ENCODE assay signal across 15 cellular contexts in the genomic region with DNA sequence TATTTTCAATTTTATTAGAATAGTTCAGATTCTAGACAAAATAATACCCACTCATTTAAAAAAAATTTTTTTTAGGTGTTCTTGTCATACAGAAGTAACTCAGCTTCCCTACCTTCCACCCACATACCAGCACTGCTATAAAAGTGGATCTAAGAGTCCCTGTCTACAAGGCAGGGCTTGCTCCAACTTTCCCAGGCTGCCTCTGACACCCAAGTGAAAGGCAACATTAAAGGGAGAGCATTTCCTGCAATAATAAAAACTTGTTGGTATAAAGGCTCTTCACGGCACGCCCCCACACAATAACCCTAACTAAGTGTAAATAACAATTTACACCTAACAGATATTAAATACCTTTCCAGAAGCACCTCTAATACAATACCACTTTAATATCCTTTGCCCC.
A peak's percentile ranks its signal among the peaks of the same experiment; 100 is the strongest.
DNase-seq lines count a peak whose midpoint lies in the region; ATAC-seq and TF ChIP-seq lines count a peak whose summit lies in the region.
"Had no signal": no experiment of that assay in that cellular context is flagged by ENCODE, and none has a peak within 500 bp of the region (broad histone marks: within the 10 kb centered on the region; RNA-seq: fewer than 3 reads in every experiment).

No MANE protein-coding gene starts in this region.

- no peaks in the 10 kb centered on the region for H3K27me3 ChIP-seq in DOHH2 (ENCODE audit: control insufficient read depth, low read length)
- no peaks in the 10 kb centered on the region for H3K27me3 ChIP-seq in mucosa of rectum (ENCODE audit: control insufficient read depth in 2 of 2, insufficient read depth in 2 of 2, low read length in 2 of 2)
- no peaks in the 10 kb centered on the region for H3K27me3 ChIP-seq in gastrocnemius medialis
- H3K27me3 ChIP-seq in sigmoid colon = no peaks in the 10 kb centered on the region

- H3K4me1 ChIP-seq in DOHH2 (ENCODE audit: control insufficient read depth, low read length) = peaks cover 88% of the 10 kb centered on the region
- peaks cover 13 to 18% of the 10 kb centered on the region in 2 donors for H3K4me1 ChIP-seq in mucosa of rectum (ENCODE audit: control insufficient read depth in 2 of 2, insufficient read depth in 2 of 2, low read length in 2 of 2)
- peaks cover 63 to 68% of the 10 kb centered on the region in 2 donors for H3K4me1 ChIP-seq in gastrocnemius medialis
- peaks cover 0 to 70% (median 36%) of the 10 kb centered on the region in 4 donors for H3K4me1 ChIP-seq in sigmoid colon

- TF ChIP-seq POLR2A in gastrocnemius medialis (IDR thresholded peaks at IDR 0.05) (no peak), sigmoid colon (IDR thresholded peaks at IDR 0.05) (no peak)

- intact Hi-C loops in gastrocnemius medialis (cut with DNase I; ENCODE audit: low total_unique reads) (loop anchor here (5.0 to 10.0 kb wide), 2 partner anchors 37 to 530 kb away; no protein-coding TSS in a partner anchor), sigmoid colon (cut with DNase I) (loop anchor here (5.0 kb wide), 1 partner anchor 62 kb away; no protein-coding TSS in a partner anchor), posterior vena cava (cut with DNase I) (loop anchor here in 1 of 2 donors (10.0 kb wide), 1 partner anchor 210 kb away; no protein-coding TSS in a partner anchor)

- H3K9me2 ChIP-seq in DOHH2 (replicated peaks; ENCODE audit: control insufficient read depth, low read length) = no peaks in the 10 kb centered on the region

- no peak for TF ChIP-seq CTCF in DOHH2 (IDR thresholded peaks at IDR 0.05; ENCODE audit: low read depth, low read length, poor library complexity, severe bottlenecking)
- TF ChIP-seq CTCF in gastrocnemius medialis (IDR thresholded peaks at IDR 0.05 in 4 of 5, conservative IDR thresholded peaks at IDR 0.05 in 1 of 5) = no peak
- no peak for TF ChIP-seq CTCF in sigmoid colon (IDR thresholded peaks at IDR 0.05)

- H3K4me3 ChIP-seq in DOHH2 (ENCODE audit: low read length) (peak overlapping the region; percentile 13; the same call in 1 of the 2 replicates), SK-N-MC (no peak overlapping the region), mucosa of rectum (ENCODE audit: low read length in 2 of 2) (no peak overlapping the region), gastrocnemius medialis (no peak overlapping the region), sigmoid colon (no peak overlapping the region)

- no peaks in the 10 kb centered on the region for H4K20me1 ChIP-seq in DOHH2 (ENCODE audit: control insufficient read depth, insufficient read depth, low read depth, low read length)

- TF ChIP-seq EP300 in sigmoid colon (IDR thresholded peaks at IDR 0.05) = no peak

- DNase-seq in SK-N-MC (ENCODE audit: low read depth, low spot score) (no peak), gastrocnemius medialis (no peak), sigmoid colon (no peak), posterior vena cava (ENCODE audit: low spot score) (no peak)
- no peak for DNase-seq in activated CD4-positive, CD25-positive, alpha-beta regulatory T cell (lab: John Stamatoyannopoulos, UW)
- DNase-seq: AML-193; Caco-2; CD4-positive, alpha-beta T cell; GF-D8; GOT3; H9 had no signal

- H3K27ac ChIP-seq in DOHH2 (ENCODE audit: low read depth, low read length) (peak overlapping the region; percentile 17; the same call in 1 of the 2 replicates), SK-N-MC (peak overlapping the region; percentile 49; the same call in 1 of the 2 replicates), mucosa of rectum (ENCODE audit: low read depth in 2 of 2, low read length in 2 of 2) (peak overlapping the region; percentile 27 to 48), gastrocnemius medialis (peak overlapping the region; percentile 52 to 94 (median 88)), sigmoid colon (no peak overlapping the region)
- H3K27ac ChIP-seq: C4-2B had no signal

- H3K9ac ChIP-seq in SK-N-MC (ENCODE audit: insufficient read length) (no peak overlapping the region), mucosa of rectum (ENCODE audit: low read depth in 1 of 2, low read length in 2 of 2) (no peak overlapping the region)

- no peaks in the 10 kb centered on the region for H3K9me3 ChIP-seq in DOHH2 (ENCODE audit: control insufficient read depth, insufficient read depth, low read length)
- H3K9me3 ChIP-seq in SK-N-MC (ENCODE audit: low read depth, low read length) = no peaks in the 10 kb centered on the region
- no peaks in the 10 kb centered on the region for H3K9me3 ChIP-seq in mucosa of rectum (ENCODE audit: control insufficient read depth in 2 of 2, low read length in 2 of 2)
- no peaks in the 10 kb centered on the region for H3K9me3 ChIP-seq in gastrocnemius medialis
- no peaks in the 10 kb centered on the region for H3K9me3 ChIP-seq in sigmoid colon
- H3K9me3 ChIP-seq: Caco-2 had no signal

- 21 to 65% methylated on average over 2 of the region's 2 CpGs for WGBS in sigmoid colon, 2 donors

- H3F3A ChIP-seq in DOHH2 (ENCODE audit: control insufficient read depth, insufficient read depth) = peaks cover 8% of the 10 kb centered on the region; the same call in 1 of the 2 replicates

- ATAC-seq in gastrocnemius medialis = no peak
- no peak for ATAC-seq in HG02884 (IDR thresholded peaks at IDR 0.05; ENCODE audit: unreplicated experiment)

- H3K36me3 ChIP-seq in DOHH2 (ENCODE audit: control insufficient read depth, low read length) (no peaks in the 10 kb centered on the region), SK-N-MC (ENCODE audit: insufficient read depth, low read length) (no peaks in the 10 kb centered on the region), mucosa of rectum (ENCODE audit: control insufficient read depth in 2 of 2, insufficient read depth in 2 of 2, low read length in 2 of 2) (no peaks in the 10 kb centered on the region), gastrocnemius medialis (no peaks in the 10 kb centered on the region), sigmoid colon (no peaks in the 10 kb centered on the region)

- H3K4me2 ChIP-seq in DOHH2 (ENCODE audit: low read length) = peak overlapping the region; percentile 41

- peaks cover 78% of the 10 kb centered on the region for H3K79me2 ChIP-seq in DOHH2 (ENCODE audit: control insufficient read depth, low read length)

- in situ Hi-C loops in gastrocnemius medialis (cut with MboI; ENCODE audit: low sequenced_read_pairs in 4 of 4) = no loop called here

Comparison
In these comparisons a context has a peak if more than half of its experiments do, and no peak if none do; other contexts are left out.
1. H3K27ac ChIP-seq: peak in DOHH2 (single experiment), SK-N-MC (single experiment), mucosa of rectum (2 of 2) and gastrocnemius medialis (4 of 4); none in sigmoid colon (0 of 4).